ENCODE assay signal across 8 cellular contexts in genomic region chr12:51217968-51218606, GRCh38. TPM values are rescaled to one million over a fixed set of nuclear protein-coding genes. Genes with fewer than 3 reads are reported as not detected.
DNase-seq lines count a peak whose midpoint lies in the region; ATAC-seq and TF ChIP-seq lines count a peak whose summit lies in the region.

Gene POU6F1 (minus strand): TSS chr12:51218062. CDS start chr12:51206836, 11,226 bp downstream.

- no peaks in the 10 kb centered on the region for H3K9me3 ChIP-seq in lower lobe of right lung

- H3K4me1 Mint-ChIP-seq in activated CD4-positive, alpha-beta memory T cell treated with anti-CD3 and anti-CD28 coated beads, Interleukin-2, amount 10 ng/mL, durations not matched to agents 7 days and 5 days = peaks cover 16% of the 10 kb centered on the region

- peak within 1 kb of the TSS; percentile 65 for H3K27ac Mint-ChIP-seq in activated CD4-positive, alpha-beta memory T cell treated with anti-CD3 and anti-CD28 coated beads, Interleukin-2, amount 10 ng/mL, durations not matched to agents 7 days and 5 days

- H3K27ac ChIP-seq in lower lobe of right lung = peak within 1 kb of the TSS; percentile 97

- CTCF ChIA-PET in activated CD4-positive, alpha-beta memory T cell treated with anti-CD3 and anti-CD28 coated beads, Interleukin-2, amount 10 ng/mL, durations not matched to agents 7 days and 5 days (lab: Charles Lee) = interaction anchor here (0.5 to 3.3 kb wide), 20 partner anchors 9 to 453 kb away, joined by 3 to 18 read pairs (median 4); partner anchors contain the start of genes DAZAP2, SLC11A2 and SMAGP

- DNase-seq in AG10803 (ENCODE audit: low read depth) (peak; percentile 73), NCI-H510A treated with DMSO at 0.1 percent for 48 hours (lab: John Stamatoyannopoulos, UW) (peak; percentile 58), ecto neural progenitor cell (ENCODE audit: low spot score) (peak; percentile 86), lower lobe of right lung (peak; percentile 77)
- DNase-seq in activated CD4-positive, alpha-beta memory T cell treated with anti-CD3 and anti-CD28 coated beads, Interleukin-2, amount 10 ng/mL, durations not matched to agents 7 days and 5 days = peak; percentile 72
- DNase-seq in stimulated activated CD4-positive, alpha-beta T cell treated with anti-CD3 and anti-CD28 coated beads, Interleukin-4, amount 100 ng/mL, for 48 hours (ENCODE audit: low read depth in 2 of 2) = peak; percentile 45 to 51

- H3K27me3 ChIP-seq in lower lobe of right lung (ENCODE audit: low read depth) = no peaks in the 10 kb centered on the region

- peak; percentile 44 for TF ChIP-seq CTCF in AG10803 (conservative IDR thresholded peaks at IDR 0.05; ENCODE audit: low read length)
- peak; percentile 64 for TF ChIP-seq CTCF in lower lobe of right lung (IDR thresholded peaks at IDR 0.05)

- intact Hi-C loops in lower lobe of right lung (cut with DNase I) = no loop called here

- POLR2A ChIA-PET in activated CD4-positive, alpha-beta memory T cell treated with anti-CD3 and anti-CD28 coated beads, Interleukin-2, amount 10 ng/mL, durations not matched to agents 7 days and 5 days (lab: Charles Lee) = interaction anchor here (0.6 to 5.2 kb wide), 22 partner anchors 10 to 1258 kb away, joined by 3 to 68 read pairs (median 4); partner anchors contain the start of genes ATF1, BIN2, CSRNP2 and DAZAP2

- TF ChIP-seq POLR2A in GM18951 (IDR thresholded peaks at IDR 0.05; ENCODE audit: extremely low read depth, insufficient read depth, insufficient read length) = peak; percentile 45

- H3K27me3 Mint-ChIP-seq in activated CD4-positive, alpha-beta memory T cell treated with anti-CD3 and anti-CD28 coated beads, Interleukin-2, amount 10 ng/mL, durations not matched to agents 7 days and 5 days = no peaks in the 10 kb centered on the region

- H3K4me3 Mint-ChIP-seq in activated CD4-positive, alpha-beta memory T cell treated with anti-CD3 and anti-CD28 coated beads, Interleukin-2, amount 10 ng/mL, durations not matched to agents 7 days and 5 days = peak within 1 kb of the TSS; percentile 79

- in situ Hi-C loops in GM18951 (cut with MboI; ENCODE audit: low sequenced_read_pairs, unreplicated experiment) = no loop called here

- H3K36me3 ChIP-seq in lower lobe of right lung = no peaks in the 10 kb centered on the region

- H3K4me3 ChIP-seq in AG10803 (ENCODE audit: low read length) = peak within 1 kb of the TSS; percentile 81
- H3K4me3 ChIP-seq in lower lobe of right lung = peak within 1 kb of the TSS; percentile 90

- no peaks in the 10 kb centered on the region for H3K9me3 Mint-ChIP-seq in activated CD4-positive, alpha-beta memory T cell treated with anti-CD3 and anti-CD28 coated beads, Interleukin-2, amount 10 ng/mL, durations not matched to agents 7 days and 5 days

- peaks cover 2% of the 10 kb centered on the region for H3K36me3 Mint-ChIP-seq in activated CD4-positive, alpha-beta memory T cell treated with anti-CD3 and anti-CD28 coated beads, Interleukin-2, amount 10 ng/mL, durations not matched to agents 7 days and 5 days (ENCODE audit: low read depth)

- ATAC-seq in HG03280 (IDR thresholded peaks at IDR 0.05; ENCODE audit: unreplicated experiment) (peak; percentile 77), lower lobe of right lung (peak; percentile 94 to 95)

- H3K4me1 ChIP-seq in lower lobe of right lung = peaks cover 18% of the 10 kb centered on the region

RNA-seq across cellular contexts. Expression of gene POU6F1, which starts in this region (rescaled TPM):
- 1 to 10 TPM; 4.1 to 4.8 TPM for total RNA-seq in activated CD4-positive, alpha-beta memory T cell treated with anti-CD3 and anti-CD28 coated beads, Interleukin-2, amount 10 ng/mL, durations not matched to agents 7 days and 5 days
- 13.5 TPM for total RNA-seq in lower lobe of right lung

Comparison
In these comparisons a context has a peak if more than half of its experiments do, and no peak if none do; other contexts are left out.
1. Peak in every context shown above with its lines: DNase-seq, ATAC-seq, H3K4me3 ChIP-seq and H3K27ac ChIP-seq.